8 cellular contexts compared by ENCODE assay signal in genomic region chrX:155334486-155335316, GRCh38. TPM values are rescaled to one million over a fixed set of nuclear protein-coding genes. Genes with fewer than 3 reads are reported as not detected.
DNase-seq lines count a peak whose midpoint lies in the region; ATAC-seq, FAIRE-seq and TF ChIP-seq lines count a peak whose summit lies in the region.

Gene CLIC2 (minus strand): TSS chrX:155334614. CDS start chrX:155334427, 187 bp downstream.

- no peaks in the 10 kb centered on the region for H3K9me3 ChIP-seq in sigmoid colon

- peak; percentile 74 for DNase-seq in A172 (ENCODE audit: low spot score)
- peak; percentile 56 for DNase-seq in NCI-H1694 (lab: John Stamatoyannopoulos, UW)
- no peak for DNase-seq in sigmoid colon
- no peak for DNase-seq in stimulated activated naive CD4-positive, alpha-beta T cell treated with Interleukin-2 at 50 U/mL for 16 hours (lab: John Stamatoyannopoulos, UW)
- no peak for DNase-seq in NCI-H1930 (lab: John Stamatoyannopoulos, UW)
- DNase-seq in effector CD8-positive, alpha-beta T cell (lab: John Stamatoyannopoulos, UW) = no peak

- no peak for TF ChIP-seq CTCF in sigmoid colon (IDR thresholded peaks at IDR 0.05)

- intact Hi-C loops in sigmoid colon (cut with DNase I) = no loop called here

- H3K4me3 ChIP-seq in sigmoid colon = peak within 1 kb of the TSS; percentile 1 to 36 (median 22)

- H3K27ac ChIP-seq in sigmoid colon = peak within 1 kb of the TSS; percentile 42 to 60 (median 53)

- TF ChIP-seq POLR2A in sigmoid colon (IDR thresholded peaks at IDR 0.05) = no peak

- TF ChIP-seq EP300 in sigmoid colon (IDR thresholded peaks at IDR 0.05) = no peak

- FAIRE-seq in endometrium (lab: Jason Lieb, UNC) = peak; percentile 76

- ATAC-seq in GM18870 (IDR thresholded peaks at IDR 0.05; ENCODE audit: unreplicated experiment) = peak; percentile 66

- H3K27me3 ChIP-seq in sigmoid colon = no peaks in the 10 kb centered on the region

- H3K4me1 ChIP-seq in sigmoid colon = no peaks in the 10 kb centered on the region

- H3K36me3 ChIP-seq in sigmoid colon = no peaks in the 10 kb centered on the region

- WGBS in sigmoid colon, 2 donors = 23 to 26% methylated on average over 5 of the region's 5 CpGs

RNA-seq across cellular contexts. Expression of gene CLIC2, which starts in this region (rescaled TPM):
- total RNA-seq in A172 (2014; rRNA removed; shearing (Covaris generic)) = 2.6 and 4.8 TPM in 2 replicates
- 10 to 100 TPM in 3 of 4 donors, 1 to 10 TPM in 1; 7.5 to 28.2 (median 20.4) TPM for total RNA-seq in sigmoid colon
- 10 to 100 TPM in 1 of 3 donors, 1 to 10 TPM in 2; 5.1 to 16.8 (median 9.0) TPM for polyA plus RNA-seq in sigmoid colon

Comparison
In these comparisons a context has a peak if more than half of its experiments do, and no peak if none do; other contexts are left out.
1. DNase-seq: peak in A172 (single experiment) and NCI-H1694 (single experiment); none in sigmoid colon (single experiment), stimulated activated naive CD4-positive, alpha-beta T cell treated with Interleukin-2 at 50 U/mL for 16 hours (single experiment), NCI-H1930 (0 of 2) and effector CD8-positive, alpha-beta T cell (single experiment).